Comparison of ENCODE assay signal across 11 cellular contexts in the genomic region with DNA sequence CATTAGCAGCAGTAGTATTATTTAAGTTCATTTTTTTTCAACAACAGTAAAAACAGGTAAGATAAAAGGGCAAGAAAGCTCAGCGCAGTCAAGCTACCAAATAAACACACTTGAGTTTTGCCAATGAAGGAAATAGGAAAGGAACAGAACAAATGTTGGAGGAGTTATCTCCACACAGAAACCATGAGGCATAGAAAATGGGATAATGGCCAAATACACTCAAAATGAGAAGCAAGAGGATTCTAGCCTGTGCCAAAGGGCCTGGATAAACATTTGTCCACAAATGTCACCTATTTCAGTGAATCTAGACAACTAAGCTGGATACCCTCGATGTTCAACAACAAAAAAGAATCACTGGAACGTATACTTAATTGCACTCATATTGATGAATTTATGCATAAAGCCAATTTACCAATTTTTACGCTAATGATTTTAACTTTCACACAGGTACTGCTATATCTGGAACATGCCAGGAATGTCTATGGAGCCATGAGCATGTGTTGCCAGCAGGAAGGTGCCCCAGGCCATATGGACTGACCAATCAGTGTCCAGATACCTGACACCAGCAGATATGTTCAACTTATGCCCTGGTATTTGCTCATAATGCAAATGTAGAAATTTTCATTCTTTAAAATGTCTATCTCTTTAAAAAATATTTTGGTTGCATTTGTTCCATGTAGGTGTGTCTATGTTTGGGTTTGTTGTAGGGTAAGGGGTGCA. TPM values are rescaled to one million over a fixed set of nuclear protein-coding genes. Genes with fewer than 3 reads are reported as not detected.
"Had no signal": no experiment of that assay in that cellular context is flagged by ENCODE, and none has a peak within 500 bp of the region (broad histone marks: within the 10 kb centered on the region; RNA-seq: fewer than 3 reads in every experiment).

No MANE protein-coding gene starts in this region.

- H3K27me3 ChIP-seq: cardiac muscle cell, testis had no signal

- H3K4me1 Mint-ChIP-seq: stimulated activated naive CD8-positive, alpha-beta T cell treated with anti-CD3 and anti-CD28 coated beads, Interleukin-15, amount 100 ng/mL, for 72 hours had no signal

- H3K4me3 Mint-ChIP-seq: neural crest cell; stimulated activated naive CD8-positive, alpha-beta T cell treated with anti-CD3 and anti-CD28 coated beads, Interleukin-15, amount 100 ng/mL, for 72 hours had no signal

- H3K27ac ChIP-seq: cardiac muscle cell, testis had no signal

- ATAC-seq: left colon; stimulated activated naive CD8-positive, alpha-beta T cell treated with anti-CD3 and anti-CD28 coated beads, Interleukin-15, amount 100 ng/mL, for 72 hours had no signal

- H3K36me3 ChIP-seq: cardiac muscle cell had no signal

- H3K9me3 Mint-ChIP-seq: stimulated activated naive CD8-positive, alpha-beta T cell treated with anti-CD3 and anti-CD28 coated beads, Interleukin-15, amount 100 ng/mL, for 72 hours had no signal

- DNase-seq: activated naive CD4-positive, alpha-beta T cell; head of caudate nucleus; left colon; stimulated activated CD4-positive, alpha-beta T cell treated with anti-CD3 and anti-CD28 coated beads, Interleukin-1b, Interleukin-23, amount 100 ng/mL, for 48 hours; stimulated activated naive CD8-positive, alpha-beta T cell treated with anti-CD3 and anti-CD28 coated beads, Interleukin-15, amount 100 ng/mL, for 72 hours; SW 1271; testis had no signal

- H3K27ac Mint-ChIP-seq: stimulated activated naive CD8-positive, alpha-beta T cell treated with anti-CD3 and anti-CD28 coated beads, Interleukin-15, amount 100 ng/mL, for 72 hours had no signal

- H3K4me3 ChIP-seq: cardiac muscle cell, coronary artery, testis had no signal

- H3K9me3 ChIP-seq: testis had no signal

- H3K4me1 ChIP-seq: testis had no signal

RNA-seq across cellular contexts. Expression of a gene that starts 21.1 kb away (rescaled TPM):
- total RNA-seq: endothelial cell of umbilical vein had no signal
- polyA plus RNA-seq: endothelial cell of umbilical vein had no signal
